ENCODE assay signal across 9 cellular contexts in genomic region chr6:42017021-42017643, GRCh38. TPM values are rescaled to one million over a fixed set of nuclear protein-coding genes. Genes with fewer than 3 reads are reported as not detected.
DNase-seq lines count a peak whose midpoint lies in the region; ATAC-seq, FAIRE-seq and TF ChIP-seq lines count a peak whose summit lies in the region.
"Had no signal": no experiment of that assay in that cellular context is flagged by ENCODE, and none has a peak within 500 bp of the region (broad histone marks: within the 10 kb centered on the region; RNA-seq: fewer than 3 reads in every experiment).

No MANE protein-coding gene starts in this region.

- WGBS in sigmoid colon, 2 donors, result 46 to 77% methylated on average over 4 of the region's 4 CpGs

- no peaks in the 10 kb centered on the region for H3K9me1 ChIP-seq in endothelial cell of umbilical vein (replicated peaks; ENCODE audit: control insufficient read depth, extremely low read depth, insufficient read depth, low read length)

- CTCF ChIA-PET in endothelial cell of umbilical vein (lab: Charles Lee), result interaction anchor here (1.1 to 2.0 kb wide), 4 partner anchors 10 to 96 kb away, joined by 3 to 7 read pairs (median 4); partner anchors contain the start of gene MED20

- POLR2A ChIA-PET in endothelial cell of umbilical vein (lab: Charles Lee), result no interaction called here

- dilution Hi-C loops in endothelial cell of umbilical vein (cut with MboI; ENCODE audit: extremely low pct_ligation_motif_present, low sequenced_read_pairs), result no loop called here

- H3K27me3 ChIP-seq in endothelial cell of umbilical vein (ENCODE audit: control insufficient read depth in 2 of 2, insufficient read depth in 2 of 2, low read length in 2 of 2), result no peaks in the 10 kb centered on the region
- H3K27me3 ChIP-seq in sigmoid colon, result no peaks in the 10 kb centered on the region
- H3K27me3 ChIP-seq: neutrophil had no signal

- H3K4me3 ChIP-seq in endothelial cell of umbilical vein (replicated peaks in 1 of 3; ENCODE audit: insufficient read depth in 1 of 3, low read depth in 1 of 3, low read length in 3 of 3), result no peak overlapping the region
- H3K4me3 ChIP-seq in sigmoid colon, result no peak overlapping the region

- DNase-seq in activated CD4-positive, alpha-beta T cell treated with anti-CD3 and anti-CD28 coated beads for 48 hours, result peak; percentile 55
- no peak for DNase-seq in activated CD4-positive, alpha-beta T cell treated with anti-CD3 and anti-CD28 coated beads for 1 hour
- DNase-seq in RPMI7951 (ENCODE audit: low read depth) (peak; percentile 92), endothelial cell of umbilical vein (ENCODE audit: low read depth, low spot score) (peak; percentile 19), GM19238 (ENCODE audit: insufficient read length, low spot score) (no peak), sigmoid colon (no peak)

- peak; percentile 55 for ATAC-seq in stimulated activated memory B cell treated with anti-CD40 and anti-IgM and Interleukin-4, amounts not matched to agents 10 μg/mL and 1 μg/mL and 100 μg/mL, for 72 hours
- ATAC-seq in HG03469 (IDR thresholded peaks at IDR 0.05; ENCODE audit: unreplicated experiment), result no peak

- no peaks in the 10 kb centered on the region for H4K20me1 ChIP-seq in endothelial cell of umbilical vein (replicated peaks; ENCODE audit: control insufficient read depth, extremely low read depth, insufficient read depth, low read length)

- no peaks in the 10 kb centered on the region for H3K36me3 ChIP-seq in endothelial cell of umbilical vein (ENCODE audit: control insufficient read depth in 2 of 2, extremely low read depth in 1 of 2, insufficient read depth in 2 of 2, low read length in 2 of 2)
- H3K36me3 ChIP-seq in sigmoid colon, result no peaks in the 10 kb centered on the region
- H3K36me3 ChIP-seq: neutrophil had no signal

- TF ChIP-seq CTCF in endothelial cell of umbilical vein (IDR thresholded peaks at IDR 0.05; ENCODE audit: extremely low read depth in 1 of 2, insufficient read depth in 1 of 2, low read depth in 1 of 2, low read length in 2 of 2) (no peak), sigmoid colon (IDR thresholded peaks at IDR 0.05) (no peak)

- H3K27ac Mint-ChIP-seq in stimulated activated memory B cell treated with anti-CD40 and anti-IgM and Interleukin-4, amounts not matched to agents 10 μg/mL and 1 μg/mL and 100 μg/mL, for 72 hours, result peak overlapping the region; percentile 82

- FAIRE-seq in endothelial cell of umbilical vein (lab: Jason Lieb, UNC), result peak; percentile 82

- H3K9me3 ChIP-seq in endothelial cell of umbilical vein (replicated peaks; ENCODE audit: control insufficient read depth, insufficient read depth, low read length) (no peaks in the 10 kb centered on the region), sigmoid colon (no peaks in the 10 kb centered on the region)
- H3K9me3 ChIP-seq: neutrophil had no signal

- BruUV-seq in endothelial cell of umbilical vein (replicated peaks; lab: Mats Ljungman, UMichigan), result no TSS peak

- H3K36me3 Mint-ChIP-seq in stimulated activated memory B cell treated with anti-CD40 and anti-IgM and Interleukin-4, amounts not matched to agents 10 μg/mL and 1 μg/mL and 100 μg/mL, for 72 hours, result peaks cover 9% of the 10 kb centered on the region

- H3K27ac ChIP-seq in endothelial cell of umbilical vein (ENCODE audit: insufficient read depth, low read depth, low read length) (no peak overlapping the region), sigmoid colon (peak overlapping the region in 2 of 4 donors; percentile 17 to 37)
- H3K27ac ChIP-seq: neutrophil had no signal

- no peak overlapping the region for H3K9ac ChIP-seq in endothelial cell of umbilical vein (replicated peaks; ENCODE audit: extremely low read depth, insufficient read depth, low read length)

- H3K4me3 Mint-ChIP-seq in stimulated activated memory B cell treated with anti-CD40 and anti-IgM and Interleukin-4, amounts not matched to agents 10 μg/mL and 1 μg/mL and 100 μg/mL, for 72 hours, result no peak overlapping the region

- no peaks in the 10 kb centered on the region for H3K27me3 Mint-ChIP-seq in stimulated activated memory B cell treated with anti-CD40 and anti-IgM and Interleukin-4, amounts not matched to agents 10 μg/mL and 1 μg/mL and 100 μg/mL, for 72 hours

- no peak overlapping the region for H3K4me2 ChIP-seq in endothelial cell of umbilical vein (ENCODE audit: insufficient read depth, low read length)

- intact Hi-C loops in endothelial cell of umbilical vein (cut with micrococcal nuclease) (no loop called here), sigmoid colon (cut with DNase I) (no loop called here)

- H3K4me1 Mint-ChIP-seq in stimulated activated memory B cell treated with anti-CD40 and anti-IgM and Interleukin-4, amounts not matched to agents 10 μg/mL and 1 μg/mL and 100 μg/mL, for 72 hours, result peaks cover 39% of the 10 kb centered on the region

- no peaks in the 10 kb centered on the region for H3K9me3 Mint-ChIP-seq in stimulated activated memory B cell treated with anti-CD40 and anti-IgM and Interleukin-4, amounts not matched to agents 10 μg/mL and 1 μg/mL and 100 μg/mL, for 72 hours

- H3K4me1 ChIP-seq in endothelial cell of umbilical vein (ENCODE audit: control insufficient read depth, extremely low read depth, insufficient read depth, low read length) (no peaks in the 10 kb centered on the region), sigmoid colon (peaks cover 0 to 22% (median 21%) of the 10 kb centered on the region in 4 donors)

- TF ChIP-seq POLR2A in endothelial cell of umbilical vein (IDR thresholded peaks at IDR 0.05; ENCODE audit: low read depth, low read length), result no peak
- no peak for TF ChIP-seq POLR2A in sigmoid colon (IDR thresholded peaks at IDR 0.05)

- no peaks in the 10 kb centered on the region for H3K79me2 ChIP-seq in endothelial cell of umbilical vein (ENCODE audit: control insufficient read depth, insufficient read depth, low read length)

- no peak for TF ChIP-seq EP300 in sigmoid colon (IDR thresholded peaks at IDR 0.05)

- no peak overlapping the region for H2AFZ ChIP-seq in endothelial cell of umbilical vein (ENCODE audit: low read depth, low read length)

TF ChIP-seq in endothelial cell of umbilical vein, 7 proteins besides CTCF, POLR2A, EP300 and RAD21:
- TF ChIP-seq FOS (IDR thresholded peaks at IDR 0.05; ENCODE audit: borderline replicate concordance, insufficient read depth, low read length) (peak; percentile 56), MAX (IDR thresholded peaks at IDR 0.05; ENCODE audit: insufficient read depth, insufficient read length) (no peak)

RNA-seq across cellular contexts. Expression of gene TAF8, which starts 33.2 kb away (rescaled TPM):
- 22.6 and 29.1 TPM in 2 replicates for total RNA-seq in RPMI7951 (2014; rRNA removed; shearing (Covaris generic))
- total RNA-seq in endothelial cell of umbilical vein, result 32.4 and 32.9 TPM in 2 replicates
- polyA plus RNA-seq in endothelial cell of umbilical vein, result 45.4 and 49.8 TPM in 2 replicates
- polyA plus RNA-seq in endothelial cell of umbilical vein (2011; cell fraction: cytosol; rRNA removed), result 45.1 and 47.3 TPM in 2 replicates
- polyA plus RNA-seq in endothelial cell of umbilical vein (2011; cell fraction: nucleus; rRNA removed), result 41.5 and 43.5 TPM in 2 replicates
- polyA plus RNA-seq in endothelial cell of umbilical vein (2012), result 14.6 and 18.3 TPM in 2 replicates
- polyA minus RNA-seq in endothelial cell of umbilical vein, result 68.3 and 98.7 TPM in 2 replicates
- 11.0 TPM for polyA minus RNA-seq in endothelial cell of umbilical vein (2011; cell fraction: cytosol; rRNA and poly(A)+ RNA removed)
- polyA minus RNA-seq in endothelial cell of umbilical vein (2011; cell fraction: nucleus; rRNA and poly(A)+ RNA removed), result 36.4 and 40.0 TPM in 2 replicates
- 10 to 100 TPM; 20.3 to 30.7 (median 28.4) TPM for total RNA-seq in sigmoid colon
- polyA plus RNA-seq in sigmoid colon, result 10 to 100 TPM in 2 of 3 donors, 1 to 10 TPM in 1; 4.9 to 14.7 (median 12.6) TPM

Comparison
In these comparisons a context has a peak if more than half of its experiments do, and no peak if none do; other contexts are left out.
1. DNase-seq: peak in activated CD4-positive, alpha-beta T cell treated with anti-CD3 and anti-CD28 coated beads for 48 hours (single experiment), RPMI7951 (single experiment) and endothelial cell of umbilical vein (single experiment); none in activated CD4-positive, alpha-beta T cell treated with anti-CD3 and anti-CD28 coated beads for 1 hour (single experiment), GM19238 (single experiment) and sigmoid colon (single experiment).